In the genomic region with DNA sequence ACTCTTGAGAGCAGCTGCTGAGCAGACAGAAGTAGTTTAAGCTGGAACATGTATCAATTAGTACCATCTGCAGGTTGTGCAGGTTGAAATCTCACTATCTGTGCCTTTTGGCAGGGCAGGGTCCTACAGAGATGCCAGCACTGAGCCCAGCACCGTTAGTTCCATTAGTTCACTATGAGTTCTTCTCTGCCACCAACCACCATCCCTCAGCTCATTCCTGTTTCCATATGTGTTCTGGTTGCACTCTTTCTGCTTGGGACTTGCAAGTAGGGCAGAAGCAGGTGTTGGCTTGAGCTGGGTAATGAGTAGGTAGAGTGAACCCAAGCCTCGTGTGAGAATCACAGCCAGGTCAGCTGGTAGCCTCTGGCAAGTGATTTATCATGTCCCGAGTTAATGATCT, we compare ENCODE assay signal across 17 cellular contexts. TPM values are rescaled to one million over a fixed set of nuclear protein-coding genes. Genes with fewer than 3 reads are reported as not detected.
DNase-seq lines count a peak whose midpoint lies in the region; ATAC-seq and TF ChIP-seq lines count a peak whose summit lies in the region.
"Had no signal": no experiment of that assay in that cellular context is flagged by ENCODE, and none has a peak within 500 bp of the region (broad histone marks: within the 10 kb centered on the region; RNA-seq: fewer than 3 reads in every experiment).

No MANE protein-coding gene starts in this region.

- ATAC-seq in CD4-positive, alpha-beta T cell (ENCODE audit: poor library complexity): no peak
- ATAC-seq in GM21717 (IDR thresholded peaks at IDR 0.05; ENCODE audit: unreplicated experiment): no peak
- ATAC-seq: HCT116, Right ventricle myocardium inferior had no signal

- H3K14ac ChIP-seq in H9 (ENCODE audit: insufficient read depth, low read length): no peak overlapping the region

- H3K9ac ChIP-seq in H9 (ENCODE audit: extremely low read depth, insufficient read length, low read length): no peak overlapping the region
- H3K9ac ChIP-seq: SK-N-SH had no signal

- peaks cover 10% of the 10 kb centered on the region for H3K23me2 ChIP-seq in H9 (ENCODE audit: insufficient read length, low read depth, low read length, poor library complexity, severe bottlenecking)

- H3K79me2 ChIP-seq in H9 (ENCODE audit: insufficient read depth, low read length) (peaks cover 23% of the 10 kb centered on the region; the same call in 1 of the 2 replicates), osteoblast (ENCODE audit: insufficient read depth, low read length) (no peaks in the 10 kb centered on the region), PC-9 (ENCODE audit: low read depth) (no peaks in the 10 kb centered on the region)

- POLR2A ChIA-PET in CD4-positive, alpha-beta T cell (lab: Charles Lee): no interaction called here
- POLR2A ChIA-PET in PC-9 (lab: Charles Lee; ENCODE audit: unreplicated experiment): no interaction called here

- H3K27ac Mint-ChIP-seq in CD4-positive, alpha-beta T cell: no peak overlapping the region
- H3K27ac Mint-ChIP-seq in H9: no peak overlapping the region
- H3K27ac Mint-ChIP-seq: CD4-positive, CD25-positive, alpha-beta regulatory T cell had no signal

- no peaks in the 10 kb centered on the region; the same call in none of the 2 replicates for H3K4me1 ChIP-seq in H9 (ENCODE audit: insufficient read depth, low read length)
- peaks cover 6% of the 10 kb centered on the region for H3K4me1 ChIP-seq in osteoblast (ENCODE audit: insufficient read depth, low read length)
- no peaks in the 10 kb centered on the region for H3K4me1 ChIP-seq in PC-9 (replicated peaks; ENCODE audit: insufficient read depth)

- no peak overlapping the region for H2BK5ac ChIP-seq in H9 (ENCODE audit: insufficient read length, low read length)

- H3K36me3 ChIP-seq in osteoblast (ENCODE audit: insufficient read depth, low read length): no peaks in the 10 kb centered on the region
- no peaks in the 10 kb centered on the region for H3K36me3 ChIP-seq in PC-9 (ENCODE audit: low read depth)
- H3K36me3 ChIP-seq: Peyer's patch had no signal

- no peaks in the 10 kb centered on the region for H3K9me3 ChIP-seq in CD4-positive, alpha-beta T cell (ENCODE audit: control insufficient read depth, low read length)
- H3K9me3 ChIP-seq in H9 (ENCODE audit: control insufficient read depth, low read depth, low read length) (no peaks in the 10 kb centered on the region), osteoblast (ENCODE audit: low read depth, low read length) (no peaks in the 10 kb centered on the region), PC-9 (ENCODE audit: insufficient read depth, low read depth) (no peaks in the 10 kb centered on the region)
- H3K9me3 ChIP-seq: Peyer's patch, SK-N-SH had no signal

- H4K91ac ChIP-seq in H9 (ENCODE audit: insufficient read length, low read depth, low read length): no peak overlapping the region

- H3K9me2 ChIP-seq in PC-9 (ENCODE audit: insufficient read depth): no peaks in the 10 kb centered on the region
- H3K9me2 ChIP-seq: SK-N-SH had no signal

- no peak for DNase-seq in CD4-positive, alpha-beta T cell
- DNase-seq in H9 (no peak), islet precursor cell (peak; percentile 37), osteoblast (ENCODE audit: insufficient read length, low spot score, missing footprints) (peak; percentile 45), PC-9 (no peak), NCI-H526 treated with DMSO at 0.1 percent for 48 hours (lab: John Stamatoyannopoulos, UW) (no peak)
- no peak for DNase-seq in stimulated activated CD4-positive, alpha-beta T cell treated with anti-CD3 and anti-CD28 coated beads, Interleukin-4, amount 100 ng/mL, for 24 hours
- DNase-seq: CD4-positive, CD25-positive, alpha-beta regulatory T cell; MV-4-11; NCI-H1930; NCI-H82; Peyer's patch; SK-N-SH had no signal

- CTCF ChIA-PET in CD4-positive, alpha-beta T cell (lab: Charles Lee): no interaction called here
- CTCF ChIA-PET in PC-9 (lab: Charles Lee): no interaction called here

- H3K4me2 ChIP-seq in H9 (ENCODE audit: insufficient read depth, insufficient read length, low read length): no peak overlapping the region
- H3K4me2 ChIP-seq in osteoblast (ENCODE audit: insufficient read depth, low read length): no peak overlapping the region
- no peak overlapping the region for H3K4me2 ChIP-seq in PC-9
- H3K4me2 ChIP-seq: SK-N-SH had no signal

- H2BK20ac ChIP-seq in H9 (ENCODE audit: low read depth, low read length, poor library complexity, severe bottlenecking): no peak overlapping the region

- H4K20me1 ChIP-seq in H9 (ENCODE audit: control insufficient read depth, insufficient read depth, insufficient read length): peaks cover 2% of the 10 kb centered on the region
- peaks cover 17% of the 10 kb centered on the region for H4K20me1 ChIP-seq in osteoblast (ENCODE audit: insufficient read depth, low read length)
- no peaks in the 10 kb centered on the region for H4K20me1 ChIP-seq in PC-9 (ENCODE audit: insufficient read depth)

- H3K27me3 Mint-ChIP-seq in CD4-positive, alpha-beta T cell: peaks cover 59% of the 10 kb centered on the region
- H3K27me3 Mint-ChIP-seq in H9 (ENCODE audit: low read depth): peaks cover 16% of the 10 kb centered on the region

- H4K8ac ChIP-seq in H9 (replicated peaks; ENCODE audit: insufficient read length, low read depth, low read length): no peak overlapping the region

- H3K4me1 Mint-ChIP-seq in CD4-positive, alpha-beta T cell (ENCODE audit: low read depth): peaks cover 12% of the 10 kb centered on the region
- H3K4me1 Mint-ChIP-seq in H9: peaks cover 34 to 39% of the 10 kb centered on the region in 2 experiments

- peak overlapping the region; percentile 34 for H3K4me3 Mint-ChIP-seq in CD4-positive, alpha-beta T cell
- peak overlapping the region; percentile 14 to 16; a peak in 2 of 5 replicates for H3K4me3 Mint-ChIP-seq in H9
- H3K4me3 Mint-ChIP-seq: CD4-positive, CD25-positive, alpha-beta regulatory T cell had no signal

- H3T11ph ChIP-seq in H9 (ENCODE audit: low read length): no peak overlapping the region

- H3K23ac ChIP-seq in H9 (ENCODE audit: insufficient read length, low read depth, low read length): no peak overlapping the region

- WGBS in H9 (ENCODE audit: extremely low coverage, insufficient read length, low lambda C conversion rate): no CpG with 5 or more reads among the region's 3 CpGs

- H3K4ac ChIP-seq in H9 (ENCODE audit: low read depth, low read length): no peak overlapping the region

- no peaks in the 10 kb centered on the region for H3K9me3 Mint-ChIP-seq in CD4-positive, alpha-beta T cell
- H3K9me3 Mint-ChIP-seq in H9: no peaks in the 10 kb centered on the region

- no peak overlapping the region for H2BK12ac ChIP-seq in H9 (ENCODE audit: insufficient read length, low read depth, low read length)

- no peak overlapping the region for H3K56ac ChIP-seq in H9 (ENCODE audit: insufficient read length, low read depth, low read length)

- intact Hi-C loops in CD4-positive, alpha-beta T cell (cut with DNase I, micrococcal nuclease): no loop called here
- intact Hi-C loops in PC-9 (cut with micrococcal nuclease; ENCODE audit: unreplicated experiment): no loop called here

- no peak overlapping the region for H2BK120ac ChIP-seq in H9 (ENCODE audit: low read depth, low read length, poor library complexity, severe bottlenecking)

- peaks cover 12% of the 10 kb centered on the region for H3K79me1 ChIP-seq in H9 (ENCODE audit: insufficient read depth, low read depth, low read length, poor library complexity, severe bottlenecking)

- H3K27me3 ChIP-seq in CD4-positive, alpha-beta T cell (ENCODE audit: control insufficient read depth, insufficient read depth, low read length): peaks cover 43% of the 10 kb centered on the region
- H3K27me3 ChIP-seq in H9 (ENCODE audit: insufficient read depth, low read length) (peaks cover 3% of the 10 kb centered on the region; the same call in 1 of the 2 replicates), osteoblast (ENCODE audit: insufficient read depth, low read length) (peaks cover 11% of the 10 kb centered on the region), PC-9 (ENCODE audit: insufficient read depth, low read depth) (no peaks in the 10 kb centered on the region; the same call in 1 of the 2 replicates)
- H3K27me3 ChIP-seq: Peyer's patch had no signal

- H3K36me3 Mint-ChIP-seq in CD4-positive, alpha-beta T cell (ENCODE audit: low read depth): no peaks in the 10 kb centered on the region
- H3K36me3 Mint-ChIP-seq in H9 (ENCODE audit: insufficient read depth in 1 of 3, low read depth in 3 of 3): peaks cover 10 to 35% (median 29%) of the 10 kb centered on the region in 3 experiments; a peak in 6 of 7 replicates

- no peak overlapping the region for H4K5ac ChIP-seq in H9 (ENCODE audit: insufficient read length, low read depth, low read length)

- H3K4me3 ChIP-seq in osteoblast (ENCODE audit: insufficient read depth, low read length): no peak overlapping the region
- H3K4me3 ChIP-seq in PC-9: no peak overlapping the region
- H3K4me3 ChIP-seq: Peyer's patch had no signal

- H3K18ac ChIP-seq in H9 (ENCODE audit: insufficient read length, low read depth, low read length): no peak overlapping the region

- TF ChIP-seq CTCF in CD4-positive, alpha-beta T cell (IDR thresholded peaks at IDR 0.05): no peak
- TF ChIP-seq CTCF in H9 (conservative IDR thresholded peaks at IDR 0.05): no peak
- TF ChIP-seq CTCF in osteoblast (IDR thresholded peaks at IDR 0.05; ENCODE audit: extremely low read depth, low read depth, low read length): no peak
- no peak for TF ChIP-seq CTCF in PC-9 (conservative IDR thresholded peaks at IDR 0.05)

- no peak overlapping the region for H2AFZ ChIP-seq in H9 (ENCODE audit: low read length)
- no peak overlapping the region for H2AFZ ChIP-seq in osteoblast (ENCODE audit: low read length)
- H2AFZ ChIP-seq in PC-9: no peak overlapping the region

- H3F3A ChIP-seq in PC-9 (ENCODE audit: insufficient read depth, low read depth): no peaks in the 10 kb centered on the region

- no peak overlapping the region for H2AK5ac ChIP-seq in H9 (ENCODE audit: insufficient read length, low read length)

- no TSS peak for BruUV-seq in PC-9 (replicated peaks; lab: Mats Ljungman, UMichigan)

- no peak overlapping the region for H3K27ac ChIP-seq in CD4-positive, alpha-beta T cell (ENCODE audit: low read depth, low read length)
- H3K27ac ChIP-seq in H9 (ENCODE audit: insufficient read length, low read depth, low read length) (no peak overlapping the region), osteoblast (ENCODE audit: low read depth, low read length) (no peak overlapping the region), PC-9 (no peak overlapping the region)
- H3K27ac ChIP-seq: HL-60, Peyer's patch had no signal

- H2BK15ac ChIP-seq in H9 (ENCODE audit: low read depth, low read length): no peak overlapping the region

RNA-seq across cellular contexts. Expression of gene SMO, which starts 2.8 kb away (rescaled TPM):
- total RNA-seq in CD4-positive, alpha-beta T cell: not detected
- 66.8 and 70.0 TPM in 2 replicates for total RNA-seq in H9 (2021)
- total RNA-seq in osteoblast: 19.9 and 23.9 TPM in 2 replicates
- total RNA-seq in PC-9 (2021): 1.2 and 1.9 TPM in 2 replicates

RNA-seq across cellular contexts. Expression of gene AHCYL2, which starts 33.6 kb away (rescaled TPM):
- total RNA-seq in CD4-positive, alpha-beta T cell: 1 to 10 TPM; 5.8 to 6.0 TPM
- 23.2 and 26.0 TPM in 2 replicates for total RNA-seq in H9 (2021)
- total RNA-seq in osteoblast: 10.1 and 11.2 TPM in 2 replicates
- total RNA-seq in PC-9 (2021): 15.7 and 16.2 TPM in 2 replicates

RNA-seq across cellular contexts. Expression of gene TSPAN33, which starts 46.8 kb away (rescaled TPM):
- 1 to 10 TPM; 3.6 to 4.1 TPM for total RNA-seq in CD4-positive, alpha-beta T cell
- total RNA-seq in H9 (2021) (34.7 and 36.7 TPM in 2 replicates), osteoblast (under 0.01 and 0.36 TPM in 2 replicates), PC-9 (2021) (5.8 and 9.6 TPM in 2 replicates)

Comparison
In these comparisons a context has a peak if more than half of its experiments do, and no peak if none do; other contexts are left out.
1. DNase-seq: peak in islet precursor cell (single experiment) and osteoblast (single experiment); none in CD4-positive, alpha-beta T cell (0 of 10), H9 (single experiment), PC-9 (0 of 2), stimulated activated CD4-positive, alpha-beta T cell treated with anti-CD3 and anti-CD28 coated beads, Interleukin-4, amount 100 ng/mL, for 24 hours (single experiment) and NCI-H526 treated with DMSO at 0.1 percent for 48 hours (single experiment).